In genomic region chr7:76290847-76291345, GRCh38 we compare ENCODE assay signal across 8 cellular contexts. TPM values are rescaled to one million over a fixed set of nuclear protein-coding genes. Genes with fewer than 3 reads are reported as not detected.
DNase-seq lines count a peak whose midpoint lies in the region; ATAC-seq, FAIRE-seq and TF ChIP-seq lines count a peak whose summit lies in the region.
"Not testable (repeated sequence)": the region's sequence is repeated elsewhere in the genome, so short reads cannot be mapped to it uniquely, and the experiment has no call there.

No MANE protein-coding gene starts in this region.

- not testable (repeated sequence) for H3K9me3 ChIP-seq in A549; IMR-90 (ENCODE audit: control insufficient read depth, insufficient read depth, low read length); astrocyte (ENCODE audit: insufficient read depth, low read depth, low read length); H1 (ENCODE audit: insufficient read depth in 2 of 2, low read depth in 1 of 2, low read length in 1 of 2); iPS-20b (ENCODE audit: insufficient read depth, low read depth, low read length); osteoblast (ENCODE audit: low read depth, low read length)

- H4K20me1 ChIP-seq in IMR-90 (ENCODE audit: insufficient read depth, low read length); astrocyte (ENCODE audit: insufficient read depth, low read length); H1 (replicated peaks in 1 of 2; ENCODE audit: control insufficient read depth in 1 of 2, insufficient read depth in 2 of 2, low read length in 2 of 2); osteoblast (ENCODE audit: insufficient read depth, low read length): not testable (repeated sequence)

- peak overlapping the region; percentile 28; the same call in 1 of the 2 replicates for H3K27ac Mint-ChIP-seq in WTC11
- H3K27ac Mint-ChIP-seq in astrocyte (ENCODE audit: unreplicated experiment), result peak overlapping the region; percentile 99
- H3K27ac Mint-ChIP-seq in stimulated activated naive CD8-positive, alpha-beta T cell treated with anti-CD3 and anti-CD28 coated beads, Interleukin-15, Interleukin-2, amounts not matched to agents 100 ng/mL and 50 ng/mL, for 24 hours, result peak overlapping the region; percentile 62

- not testable (repeated sequence) for TF ChIP-seq RAD21 in A549 (conservative IDR thresholded peaks at IDR 0.05 in 1 of 2, IDR thresholded peaks at IDR 0.05 in 1 of 2); IMR-90 (IDR thresholded peaks at IDR 0.05; ENCODE audit: low read length); H1 (IDR thresholded peaks at IDR 0.05 in 1 of 2, conservative IDR thresholded peaks at IDR 0.05 in 1 of 2; ENCODE audit: low read depth in 2 of 2, low read length in 2 of 2)

- peak overlapping the region; percentile 94 for H2BK5ac ChIP-seq in IMR-90 (ENCODE audit: low read depth, low read length, poor library complexity, severe bottlenecking)
- H2BK5ac ChIP-seq in H1 (ENCODE audit: low read depth, low read length), result peak overlapping the region; percentile 72; the same call in 1 of the 2 replicates

- WGBS in A549 (ENCODE audit: missing lambda C conversion rate), result 84% methylated on average over 6 of the region's 6 CpGs
- 83% methylated on average over 6 of the region's 6 CpGs; no CpG with 5 or more reads in 1 of the 2 experiments for WGBS in IMR-90 (ENCODE audit: extremely low coverage in 2 of 2, insufficient read length in 1 of 2), 2 experiments
- 94% methylated on average over 6 of the region's 6 CpGs; no CpG with 5 or more reads in 1 of the 2 experiments for WGBS in H1 (ENCODE audit: extremely low coverage in 1 of 2, insufficient coverage in 1 of 2, insufficient read length in 1 of 2, insufficient replicate concordance in 2 of 2, low coverage in 1 of 2, low lambda C conversion rate in 2 of 2, missing lambda C conversion rate in 1 of 2), 2 experiments

- peak overlapping the region; percentile 68 for H4K5ac ChIP-seq in IMR-90 (ENCODE audit: low read depth, low read length)
- not testable (repeated sequence) for H4K5ac ChIP-seq in H1 (ENCODE audit: insufficient read length, low read depth, low read length)

- intact Hi-C loops in IMR-90 (cut with micrococcal nuclease), result loop anchor here (1.0 kb wide), 3 partner anchors 12 to 113 kb away; no protein-coding TSS in a partner anchor

- peak overlapping the region; percentile 90 for H4K91ac ChIP-seq in IMR-90 (ENCODE audit: insufficient read depth, low read depth, low read length)
- H4K91ac ChIP-seq in H1 (replicated peaks; ENCODE audit: insufficient read length, low read length), result peak overlapping the region; percentile 92

- not testable (repeated sequence) for H3K36me3 Mint-ChIP-seq in WTC11; astrocyte (ENCODE audit: low read depth, unreplicated experiment); stimulated activated naive CD8-positive, alpha-beta T cell treated with anti-CD3 and anti-CD28 coated beads, Interleukin-15, Interleukin-2, amounts not matched to agents 100 ng/mL and 50 ng/mL, for 24 hours (ENCODE audit: low read depth)

- H2AFZ ChIP-seq in IMR-90 (replicated peaks; ENCODE audit: low read length, poor library complexity) (peak overlapping the region; percentile 91), astrocyte (ENCODE audit: low read depth, low read length) (peak overlapping the region; percentile 53), osteoblast (ENCODE audit: low read length) (peak overlapping the region; percentile 58)
- H2AFZ ChIP-seq in H1 (ENCODE audit: low read length), result not testable (repeated sequence)

- TF ChIP-seq EP300 in A549 (IDR thresholded peaks at IDR 0.05); H1 (IDR thresholded peaks at IDR 0.05; ENCODE audit: borderline replicate concordance in 1 of 2, low read depth in 2 of 2, low read length in 2 of 2): not testable (repeated sequence)

- in situ Hi-C loops in IMR-90 (cut with MboI; ENCODE audit: low sequenced_read_pairs), result not testable (repeated sequence)

- CTCF ChIA-PET in A549 (lab: Yijun Ruan, JAX) (interaction anchor here (0.6 to 32.9 kb wide), 28 partner anchors 9 to 405 kb away, joined by 3 to 764 read pairs (median 4); partner anchors contain the start of genes HSPB1, MDH2, STYXL1 and YWHAG), IMR-90 (lab: Yijun Ruan, JAX) (interaction anchor here (0.6 to 1.3 kb wide), 11 partner anchors 9 to 112 kb away, joined by 3 to 9 read pairs (median 4); no protein-coding TSS in a partner anchor), WTC11 (lab: Charles Lee) (interaction anchor here (0.5 to 4.1 kb wide), 18 partner anchors 8 to 243 kb away, joined by 3 to 90 read pairs (median 8); partner anchors contain the start of genes HSPB1, MDH2, SRRM3 and STYXL1), H1 (lab: Charles Lee; ENCODE audit: partially characterized antibody) (interaction anchor here (0.7 to 19.4 kb wide), 21 partner anchors 9 to 209 kb away, joined by 3 to 426 read pairs (median 4); partner anchors contain the start of gene HSPB1)

- not testable (repeated sequence) for FAIRE-seq in A549 (lab: Jason Lieb, UNC); astrocyte (lab: Jason Lieb, UNC); H1 (lab: Jason Lieb, UNC)

- not testable (repeated sequence) for H3K36me3 ChIP-seq in IMR-90 (ENCODE audit: control insufficient read depth, insufficient read depth, low read length); astrocyte (ENCODE audit: insufficient read depth, low read length); H1 (ENCODE audit: control insufficient read depth in 2 of 4, insufficient read depth in 4 of 4, low read length in 3 of 4); iPS-20b (ENCODE audit: insufficient read depth, low read depth, low read length); osteoblast (ENCODE audit: insufficient read depth, low read length)

- peak in 1 of 2 experiments; percentile 1; a peak in 3 of 6 replicates for ATAC-seq in A549
- ATAC-seq in IMR-90 (ENCODE audit: low read depth); WTC11: not testable (repeated sequence)

- H3K14ac ChIP-seq in IMR-90 (replicated peaks; ENCODE audit: low read depth, low read length), result peak overlapping the region; percentile 75
- not testable (repeated sequence) for H3K14ac ChIP-seq in H1 (ENCODE audit: insufficient read length)

- H2BK120ac ChIP-seq in IMR-90 (ENCODE audit: low read depth, low read length), result peak overlapping the region; percentile 97
- H2BK120ac ChIP-seq in H1 (replicated peaks; ENCODE audit: low read depth, low read length), result peak overlapping the region; percentile 10

- dilution Hi-C loops in IMR-90 (cut with HindIII; ENCODE audit: low sequenced_read_pairs, unreplicated experiment), result not testable (repeated sequence)

- POLR2A ChIA-PET in A549 (lab: Yijun Ruan, JAX), result interaction anchor here (0.7 to 2.9 kb wide), 6 partner anchors 9 to 27 kb away, joined by 3 to 20 read pairs (median 9); partner anchors contain the start of gene HSPB1
- POLR2A ChIA-PET in IMR-90 (lab: Charles Lee; ENCODE audit: unreplicated experiment), result not testable (repeated sequence)
- POLR2A ChIA-PET in WTC11 (lab: Charles Lee), result interaction anchor here (0.7 to 1.6 kb wide), 4 partner anchors 12 to 124 kb away, joined by 3 to 8 read pairs (median 4); no protein-coding TSS in a partner anchor
- POLR2A ChIA-PET in H1 (lab: Charles Lee; ENCODE audit: partially characterized antibody), result interaction anchor here (0.9 to 2.7 kb wide), 7 partner anchors 10 to 27 kb away, joined by 3 to 22 read pairs (median 6); no protein-coding TSS in a partner anchor

- H3K4me3 Mint-ChIP-seq in WTC11; stimulated activated naive CD8-positive, alpha-beta T cell treated with anti-CD3 and anti-CD28 coated beads, Interleukin-15, Interleukin-2, amounts not matched to agents 100 ng/mL and 50 ng/mL, for 24 hours: not testable (repeated sequence)
- H3K4me3 Mint-ChIP-seq in astrocyte (ENCODE audit: unreplicated experiment), result peak overlapping the region; percentile 42

- BruUV-seq in IMR-90 (replicated peaks; lab: Mats Ljungman, UMichigan), result not testable (repeated sequence)

- TF ChIP-seq CTCF in A549 (IDR thresholded peaks at IDR 0.05); IMR-90 (conservative IDR thresholded peaks at IDR 0.05; ENCODE audit: low read depth, low read length); WTC11 (IDR thresholded peaks at IDR 0.05); astrocyte (IDR thresholded peaks at IDR 0.05; ENCODE audit: insufficient read depth, low read depth, low read length); H1 (IDR thresholded peaks at IDR 0.05; ENCODE audit: control extremely low read depth in 1 of 3, insufficient read depth in 1 of 3, low read depth in 1 of 3, low read length in 3 of 3); osteoblast (IDR thresholded peaks at IDR 0.05; ENCODE audit: extremely low read depth, low read depth, low read length): not testable (repeated sequence)

- H3K9ac ChIP-seq in IMR-90 (ENCODE audit: low read depth, low read length) (0 out of 2 replicates have a peak overlapping the region, but pooled peaks have one; percentile 3), astrocyte (ENCODE audit: low read length) (peak overlapping the region; percentile 62), iPS-20b (ENCODE audit: low read depth, low read length) (peak overlapping the region; percentile 49; the same call in 1 of the 2 replicates)
- not testable (repeated sequence) for H3K9ac ChIP-seq in H1 (replicated peaks in 1 of 4; ENCODE audit: extremely low read depth in 1 of 4, low read depth in 3 of 4, low read length in 3 of 4)

- H3K23ac ChIP-seq in IMR-90 (ENCODE audit: low read depth, low read length), result peak overlapping the region; percentile 82
- not testable (repeated sequence) for H3K23ac ChIP-seq in H1 (ENCODE audit: insufficient read length)

- peak overlapping the region; percentile 98 for H3K4ac ChIP-seq in IMR-90 (ENCODE audit: low read depth, low read length)
- peak overlapping the region; percentile 7 for H3K4ac ChIP-seq in H1 (replicated peaks; ENCODE audit: insufficient read length, low read depth, low read length)

- peak overlapping the region; percentile 95 for H2BK12ac ChIP-seq in H1 (ENCODE audit: low read depth, low read length)

- peak overlapping the region; percentile 76 for H2AK5ac ChIP-seq in IMR-90 (ENCODE audit: low read depth, low read length)
- H2AK5ac ChIP-seq in H1 (ENCODE audit: low read depth, low read length), result not testable (repeated sequence)

- peak overlapping the region; percentile 76 for H3K4me2 ChIP-seq in A549
- not testable (repeated sequence) for H3K4me2 ChIP-seq in IMR-90 (ENCODE audit: low read depth, low read length)
- peak overlapping the region; percentile 78 for H3K4me2 ChIP-seq in astrocyte (ENCODE audit: low read length)
- H3K4me2 ChIP-seq in H1 (ENCODE audit: insufficient read depth in 1 of 2, low read depth in 2 of 2, low read length in 2 of 2), result peak overlapping the region in 1 of 2 experiments; percentile 27; a peak in 1 of 4 replicates
- peak overlapping the region; percentile 33 for H3K4me2 ChIP-seq in osteoblast (ENCODE audit: insufficient read depth, low read length)

- H3K23me2 ChIP-seq in H1 (ENCODE audit: low read depth, low read length), result not testable (repeated sequence)

- peaks cover 0 to 22% of the 10 kb centered on the region in 2 experiments; a peak in 2 of 4 replicates for H3K79me1 ChIP-seq in IMR-90 (ENCODE audit: low read depth in 1 of 2, low read length in 2 of 2)
- H3K79me1 ChIP-seq in H1 (ENCODE audit: low read depth, low read length), result not testable (repeated sequence)

- H3K4me1 Mint-ChIP-seq in WTC11 (peaks cover 39% of the 10 kb centered on the region), astrocyte (ENCODE audit: low read depth, unreplicated experiment) (peaks cover 32% of the 10 kb centered on the region)
- H3K4me1 Mint-ChIP-seq in stimulated activated naive CD8-positive, alpha-beta T cell treated with anti-CD3 and anti-CD28 coated beads, Interleukin-15, Interleukin-2, amounts not matched to agents 100 ng/mL and 50 ng/mL, for 24 hours (ENCODE audit: low read depth), result peaks cover 16% of the 10 kb centered on the region

- not testable (repeated sequence) for H3K9me3 Mint-ChIP-seq in WTC11; astrocyte (ENCODE audit: unreplicated experiment); stimulated activated naive CD8-positive, alpha-beta T cell treated with anti-CD3 and anti-CD28 coated beads, Interleukin-15, Interleukin-2, amounts not matched to agents 100 ng/mL and 50 ng/mL, for 24 hours

- peak overlapping the region; percentile 47 to 83 for H4K8ac ChIP-seq in IMR-90 (ENCODE audit: low read depth in 2 of 2, low read length in 2 of 2)
- not testable (repeated sequence) for H4K8ac ChIP-seq in H1 (ENCODE audit: extremely low read depth, insufficient read depth, low read length)

- not testable (repeated sequence) for H3K27me3 Mint-ChIP-seq in WTC11 (ENCODE audit: low read depth); astrocyte (ENCODE audit: low read depth, unreplicated experiment); stimulated activated naive CD8-positive, alpha-beta T cell treated with anti-CD3 and anti-CD28 coated beads, Interleukin-15, Interleukin-2, amounts not matched to agents 100 ng/mL and 50 ng/mL, for 24 hours

- not testable (repeated sequence) for H3K4me3 ChIP-seq in A549; IMR-90 (ENCODE audit: insufficient read depth, low read depth, low read length); astrocyte (ENCODE audit: insufficient read depth, low read depth, low read length); H1 (ENCODE audit: extremely low read depth in 1 of 4, insufficient read depth in 2 of 4, low read depth in 3 of 4, low read length in 4 of 4); iPS-20b (ENCODE audit: low read length)
- H3K4me3 ChIP-seq in osteoblast (ENCODE audit: insufficient read depth, low read length), result peak overlapping the region; percentile 12

- not testable (repeated sequence) for DNase-seq in A549 (ENCODE audit: low read depth in 1 of 2, low spot score in 1 of 2); IMR-90; WTC11 (ENCODE audit: low spot score); astrocyte (ENCODE audit: low read depth); H1 (ENCODE audit: low read depth in 1 of 2, low spot score in 2 of 2)
- peak; percentile 43 for DNase-seq in osteoblast (ENCODE audit: insufficient read length, low spot score, missing footprints)

- H3K79me2 ChIP-seq in astrocyte (ENCODE audit: insufficient read depth, low read length); H1 (ENCODE audit: control insufficient read depth in 1 of 2, insufficient read depth in 2 of 2, low read length in 2 of 2); osteoblast (ENCODE audit: insufficient read depth, low read length): not testable (repeated sequence)

- peaks cover 16% of the 10 kb centered on the region for H3K9me1 ChIP-seq in IMR-90 (ENCODE audit: insufficient read depth, low read length)

- H3K4me1 ChIP-seq in A549 (peaks cover 48% of the 10 kb centered on the region), IMR-90 (ENCODE audit: control insufficient read depth, insufficient read depth, low read length) (peaks cover 22% of the 10 kb centered on the region), astrocyte (ENCODE audit: insufficient read depth, low read length) (peaks cover 31% of the 10 kb centered on the region), H1 (replicated peaks in 1 of 4; ENCODE audit: control insufficient read depth in 3 of 4, insufficient read depth in 4 of 4, low read length in 3 of 4) (peaks cover 0 to 22% (median 11%) of the 10 kb centered on the region in 4 experiments; a peak in 6 of 7 replicates), iPS-20b (ENCODE audit: insufficient read depth, low read length) (peaks cover 12% of the 10 kb centered on the region; the same call in 1 of the 2 replicates), osteoblast (ENCODE audit: insufficient read depth, low read length) (peaks cover 35% of the 10 kb centered on the region)

- peak overlapping the region; percentile 90 for H2BK15ac ChIP-seq in IMR-90 (ENCODE audit: low read depth, low read length)
- H2BK15ac ChIP-seq in H1 (ENCODE audit: low read length), result not testable (repeated sequence)

- not testable (repeated sequence) for TF ChIP-seq POLR2A in A549 (IDR thresholded peaks at IDR 0.05; ENCODE audit: low read length); IMR-90 (IDR thresholded peaks at IDR 0.05; ENCODE audit: low read depth, low read length); H1 (IDR thresholded peaks at IDR 0.05; ENCODE audit: control extremely low read depth in 1 of 2, low read depth in 2 of 2, low read length in 2 of 2)

- H3K27ac ChIP-seq in A549 (peak overlapping the region; percentile 92 to 97), IMR-90 (ENCODE audit: insufficient read depth, low read length) (peak overlapping the region; percentile 84), astrocyte (ENCODE audit: low read depth, low read length) (peak overlapping the region; percentile 84), H1 (ENCODE audit: low read depth, low read length) (peak overlapping the region; percentile 19; the same call in 1 of the 2 replicates), osteoblast (ENCODE audit: low read depth, low read length) (peak overlapping the region; percentile 84)
- not testable (repeated sequence) for H3K27ac ChIP-seq in iPS-20b (ENCODE audit: low read length)

- not testable (repeated sequence) for H3K27me3 ChIP-seq in IMR-90 (ENCODE audit: control insufficient read depth, insufficient read depth, low read length); astrocyte (ENCODE audit: insufficient read depth, low read length); H1 (replicated peaks in 1 of 4; ENCODE audit: control insufficient read depth in 3 of 4, extremely low read depth in 1 of 4, insufficient read depth in 3 of 4, low read length in 3 of 4); iPS-20b (ENCODE audit: insufficient read depth, low read length); osteoblast (ENCODE audit: insufficient read depth, low read length)

- H3K18ac ChIP-seq in IMR-90 (ENCODE audit: low read depth, low read length), result peak overlapping the region; percentile 62
- peak overlapping the region; percentile 73 for H3K18ac ChIP-seq in H1 (ENCODE audit: extremely low read depth, low read length)

- H3K56ac ChIP-seq in IMR-90 (ENCODE audit: extremely low read depth, insufficient read depth, low read length), result peak overlapping the region; percentile 6; the same call in 1 of the 2 replicates
- not testable (repeated sequence) for H3K56ac ChIP-seq in H1 (replicated peaks; ENCODE audit: insufficient read length, low read depth, low read length)

- H2BK20ac ChIP-seq in IMR-90 (ENCODE audit: low read depth, low read length) (peak overlapping the region; percentile 98), H1 (ENCODE audit: low read length) (peak overlapping the region; percentile 97; the same call in 1 of the 2 replicates)

- peak overlapping the region; percentile 98 for H2AK9ac ChIP-seq in IMR-90 (replicated peaks; ENCODE audit: low read depth, low read length, poor library complexity)

RNA-seq across cellular contexts. Expression of gene HSPB1, which starts 11.6 kb away (rescaled TPM):
- polyA plus RNA-seq in A549 (2011; rRNA removed) (185 and 209 TPM in 2 replicates), A549 (2017; fragmentation: RNase III; extraction: RNeasy Plus Mini Kit Qiagen cat#74134 plus additional on column Dnase treatment) (547 to 666 TPM (median 620 TPM) in 3 replicates), IMR-90 (2012; rRNA removed) (1,363 and 1,841 TPM in 2 replicates), H1 (2011; rRNA removed) (254 and 440 TPM in 2 replicates)
- polyA plus RNA-seq in A549 (2012; cell fraction: cytosol; rRNA removed), result 1,409 and 1,648 TPM in 2 replicates
- 1,259 and 1,748 TPM in 2 replicates for polyA plus RNA-seq in A549 (2012; cell fraction: nucleus; rRNA removed)
- 41.9 and 74.6 TPM in 2 replicates for polyA minus RNA-seq in A549 (2011; rRNA and poly(A)+ RNA removed)
- total RNA-seq in IMR-90 (2012; rRNA removed) (33.2 and 48.6 TPM in 2 replicates), WTC11 (2021) (202 to 299 TPM (median 285 TPM) in 3 replicates), astrocyte (933 and 1,069 TPM in 2 replicates), osteoblast (67.2 and 72.7 TPM in 2 replicates)
- 2,238 and 2,632 TPM in 2 replicates for polyA plus RNA-seq in IMR-90 (2012; cell fraction: cytosol; rRNA removed)
- polyA plus RNA-seq in IMR-90 (2012; cell fraction: nucleus; rRNA removed; ENCODE audit: low replicate concordance), result 412 and 1,178 TPM in 2 replicates
- total RNA-seq in H1 (2021; fragmentation: NEBNext Ultra II Directional; extraction: Animal tissue kit (Norgen Biotek cat#: 25700)), result 165 and 194 TPM in 2 replicates
- polyA plus RNA-seq in H1 (2011; cell fraction: cytosol; rRNA removed), result 140 TPM
- polyA plus RNA-seq in H1 (2011; cell fraction: nucleus; rRNA removed), result 158 TPM
- polyA plus RNA-seq in H1 (2012, experiment 1 of 2), result 103 to 239 TPM (median 205 TPM) in 4 replicates
- polyA plus RNA-seq in H1 (2012, experiment 2 of 2), result 130 TPM
- polyA plus RNA-seq in H1 (2013, experiment 1 of 2), result 200 TPM
- 202 TPM for polyA plus RNA-seq in H1 (2013, experiment 2 of 2)
- polyA minus RNA-seq in H1 (2011; rRNA and poly(A)+ RNA removed), result 12.2 and 16.7 TPM in 2 replicates
- polyA minus RNA-seq in H1 (2011; cell fraction: cytosol; rRNA and poly(A)+ RNA removed), result 52.6 TPM
- polyA minus RNA-seq in H1 (2011; cell fraction: nucleus; rRNA and poly(A)+ RNA removed), result 46.7 TPM

Comparison
In these comparisons a context has a peak if more than half of its experiments do, and no peak if none do; other contexts are left out.
1. H3K27ac Mint-ChIP-seq: peak in every context shown above with its lines; median percentile 99 in astrocyte; 62 in stimulated activated naive CD8-positive, alpha-beta T cell treated with anti-CD3 and anti-CD28 coated beads, Interleukin-15, Interleukin-2, amounts not matched to agents 100 ng/mL and 50 ng/mL, for 24 hours; 28 in WTC11.